9 cellular contexts compared by ENCODE assay signal in the genomic region with DNA sequence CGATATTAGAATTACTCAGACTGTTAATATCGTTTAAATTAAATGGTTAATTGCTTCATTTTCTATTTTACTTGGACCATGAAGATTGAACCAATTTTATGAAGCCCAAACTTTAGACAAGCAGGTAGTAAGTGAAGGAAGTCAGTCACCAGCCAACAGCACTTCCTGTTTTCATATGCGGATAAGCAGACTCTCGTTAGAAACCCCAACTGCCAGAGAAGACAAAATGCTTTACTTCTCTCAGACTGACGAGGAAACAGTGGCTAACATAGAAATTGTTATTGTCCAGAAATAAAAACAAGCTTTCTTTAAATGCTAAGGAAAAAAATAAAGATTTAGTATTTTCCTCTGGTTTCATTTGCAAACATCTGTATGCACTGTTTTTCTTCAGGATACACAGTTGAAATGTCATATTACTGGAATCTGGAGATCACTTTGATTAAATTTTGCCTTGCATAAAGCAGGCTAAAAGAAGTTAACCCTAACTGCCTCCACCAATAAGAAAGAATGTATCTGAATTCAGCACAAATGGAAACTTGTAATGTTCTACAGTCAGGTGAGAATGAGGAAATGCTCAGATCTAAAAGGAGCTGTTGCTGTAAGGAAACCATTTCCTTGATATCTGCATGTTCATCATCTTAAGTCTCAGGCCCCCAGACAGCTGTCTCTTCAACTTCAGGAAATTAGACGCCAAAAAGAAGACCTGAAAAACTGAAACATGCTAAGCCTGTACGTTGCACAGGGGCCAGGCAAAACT.
DNase-seq lines count a peak whose midpoint lies in the region; ATAC-seq and TF ChIP-seq lines count a peak whose summit lies in the region.
"Had no signal": no experiment of that assay in that cellular context is flagged by ENCODE, and none has a peak within 500 bp of the region (broad histone marks: within the 10 kb centered on the region; RNA-seq: fewer than 3 reads in every experiment).

No MANE protein-coding gene starts in this region.

- H3K27ac Mint-ChIP-seq in activated CD4-positive, alpha-beta T cell treated with anti-CD3 and anti-CD28 coated beads, Interleukin-2, amount 10 ng/mL, durations not matched to agents 7 days and 5 days: peak overlapping the region; percentile 98
- peak overlapping the region; percentile 97 for H3K27ac Mint-ChIP-seq in activated CD8-positive, alpha-beta T cell treated with anti-CD3 and anti-CD28 coated beads for 36 hours
- H3K27ac Mint-ChIP-seq in stimulated activated naive CD8-positive, alpha-beta T cell treated with anti-CD3 and anti-CD28 coated beads, Interleukin-15, Interleukin-2, amounts not matched to agents 100 ng/mL and 50 ng/mL, for 24 hours: peak overlapping the region; percentile 94

- 48% methylated on average over 7 of the region's 7 CpGs for WGBS in right cardiac atrium

- intact Hi-C loops in activated CD8-positive, alpha-beta T cell treated with anti-CD3 and anti-CD28 coated beads for 36 hours (cut with micrococcal nuclease): loop anchor here (5.0 kb wide), 1 partner anchor 134 kb away; no protein-coding TSS in a partner anchor
- intact Hi-C loops in right cardiac atrium (cut with DNase I): no loop called here

- no peak for TF ChIP-seq CTCF in activated CD8-positive, alpha-beta T cell treated with anti-CD3 and anti-CD28 coated beads for 36 hours (IDR thresholded peaks at IDR 0.05)

- DNase-seq in activated CD4-positive, alpha-beta T cell treated with anti-CD3 and anti-CD28 coated beads, Interleukin-2, amount 10 ng/mL, durations not matched to agents 7 days and 5 days: peak; percentile 39
- no peak for DNase-seq in activated CD4-positive, alpha-beta T cell treated with anti-CD3 and anti-CD28 coated beads, Interleukin-2, amount 50 U/mL, for 4 hours
- peak; percentile 27 for DNase-seq in activated CD8-positive, alpha-beta T cell treated with anti-CD3 and anti-CD28 coated beads for 36 hours
- DNase-seq in right cardiac atrium (no peak), NCI-H1436 (lab: John Stamatoyannopoulos, UW) (no peak), COR-L47 (lab: John Stamatoyannopoulos, UW) (no peak)

- POLR2A ChIA-PET in activated CD4-positive, alpha-beta T cell treated with anti-CD3 and anti-CD28 coated beads, Interleukin-2, amount 10 ng/mL, durations not matched to agents 7 days and 5 days (lab: Charles Lee): no interaction called here
- POLR2A ChIA-PET in activated CD8-positive, alpha-beta T cell treated with anti-CD3 and anti-CD28 coated beads for 36 hours (lab: Charles Lee): interaction anchor here (0.7 to 1.0 kb wide), 2 partner anchors 12 to 293 kb away, joined by 3 to 4 read pairs; a partner anchor contains a TSS

- H3K4me1 Mint-ChIP-seq in activated CD4-positive, alpha-beta T cell treated with anti-CD3 and anti-CD28 coated beads, Interleukin-2, amount 10 ng/mL, durations not matched to agents 7 days and 5 days: peaks cover 41% of the 10 kb centered on the region
- H3K4me1 Mint-ChIP-seq in activated CD8-positive, alpha-beta T cell treated with anti-CD3 and anti-CD28 coated beads for 36 hours (ENCODE audit: low read depth): peaks cover 41% of the 10 kb centered on the region
- H3K4me1 Mint-ChIP-seq in stimulated activated naive CD8-positive, alpha-beta T cell treated with anti-CD3 and anti-CD28 coated beads, Interleukin-15, Interleukin-2, amounts not matched to agents 100 ng/mL and 50 ng/mL, for 24 hours (ENCODE audit: low read depth): peaks cover 46% of the 10 kb centered on the region

- H3K4me3 Mint-ChIP-seq in activated CD4-positive, alpha-beta T cell treated with anti-CD3 and anti-CD28 coated beads, Interleukin-2, amount 10 ng/mL, durations not matched to agents 7 days and 5 days: peak overlapping the region; percentile 59
- H3K4me3 Mint-ChIP-seq in activated CD8-positive, alpha-beta T cell treated with anti-CD3 and anti-CD28 coated beads for 36 hours: peak overlapping the region; percentile 59
- peak overlapping the region; percentile 68 for H3K4me3 Mint-ChIP-seq in stimulated activated naive CD8-positive, alpha-beta T cell treated with anti-CD3 and anti-CD28 coated beads, Interleukin-15, Interleukin-2, amounts not matched to agents 100 ng/mL and 50 ng/mL, for 24 hours

- no peaks in the 10 kb centered on the region for H3K27me3 Mint-ChIP-seq in activated CD4-positive, alpha-beta T cell treated with anti-CD3 and anti-CD28 coated beads, Interleukin-2, amount 10 ng/mL, durations not matched to agents 7 days and 5 days
- no peaks in the 10 kb centered on the region for H3K27me3 Mint-ChIP-seq in activated CD8-positive, alpha-beta T cell treated with anti-CD3 and anti-CD28 coated beads for 36 hours
- no peaks in the 10 kb centered on the region for H3K27me3 Mint-ChIP-seq in stimulated activated naive CD8-positive, alpha-beta T cell treated with anti-CD3 and anti-CD28 coated beads, Interleukin-15, Interleukin-2, amounts not matched to agents 100 ng/mL and 50 ng/mL, for 24 hours

- H3K9me3 ChIP-seq in right cardiac atrium (ENCODE audit: control insufficient read depth, low read length): no peaks in the 10 kb centered on the region

- peak; percentile 73 for ATAC-seq in HG03175 (IDR thresholded peaks at IDR 0.05; ENCODE audit: unreplicated experiment)
- peak; percentile 82 for ATAC-seq in activated CD8-positive, alpha-beta T cell treated with anti-CD3 and anti-CD28 coated beads for 36 hours
- no peak for ATAC-seq in right cardiac atrium

- H3K9me3 Mint-ChIP-seq in activated CD4-positive, alpha-beta T cell treated with anti-CD3 and anti-CD28 coated beads, Interleukin-2, amount 10 ng/mL, durations not matched to agents 7 days and 5 days: peaks cover 33% of the 10 kb centered on the region
- H3K9me3 Mint-ChIP-seq in activated CD8-positive, alpha-beta T cell treated with anti-CD3 and anti-CD28 coated beads for 36 hours: peaks cover 6% of the 10 kb centered on the region
- H3K9me3 Mint-ChIP-seq in stimulated activated naive CD8-positive, alpha-beta T cell treated with anti-CD3 and anti-CD28 coated beads, Interleukin-15, Interleukin-2, amounts not matched to agents 100 ng/mL and 50 ng/mL, for 24 hours: peaks cover 23% of the 10 kb centered on the region

- H3K4me3 ChIP-seq in right cardiac atrium (ENCODE audit: low read length): no peak overlapping the region
- H3K4me3 ChIP-seq: cardiac muscle cell had no signal

- CTCF ChIA-PET in activated CD4-positive, alpha-beta T cell treated with anti-CD3 and anti-CD28 coated beads, Interleukin-2, amount 10 ng/mL, durations not matched to agents 7 days and 5 days (lab: Charles Lee): interaction anchor here (0.6 to 1.3 kb wide), 4 partner anchors 9 to 115 kb away, joined by 3 to 5 read pairs (median 3); no protein-coding TSS in a partner anchor
- CTCF ChIA-PET in activated CD8-positive, alpha-beta T cell treated with anti-CD3 and anti-CD28 coated beads for 36 hours (lab: Charles Lee): interaction anchor here (1.3 to 3.1 kb wide), 3 partner anchors 9 to 61 kb away, joined by 4 to 11 read pairs (median 5); no protein-coding TSS in a partner anchor

- H3K4me1 ChIP-seq in right cardiac atrium (ENCODE audit: control insufficient read depth, insufficient read depth, low read length): no peaks in the 10 kb centered on the region

- H3K36me3 Mint-ChIP-seq in activated CD4-positive, alpha-beta T cell treated with anti-CD3 and anti-CD28 coated beads, Interleukin-2, amount 10 ng/mL, durations not matched to agents 7 days and 5 days (ENCODE audit: low read depth): peaks cover 32% of the 10 kb centered on the region
- peaks cover 14% of the 10 kb centered on the region for H3K36me3 Mint-ChIP-seq in activated CD8-positive, alpha-beta T cell treated with anti-CD3 and anti-CD28 coated beads for 36 hours (ENCODE audit: low read depth)
- no peaks in the 10 kb centered on the region for H3K36me3 Mint-ChIP-seq in stimulated activated naive CD8-positive, alpha-beta T cell treated with anti-CD3 and anti-CD28 coated beads, Interleukin-15, Interleukin-2, amounts not matched to agents 100 ng/mL and 50 ng/mL, for 24 hours (ENCODE audit: low read depth)

- no peaks in the 10 kb centered on the region for H3K27me3 ChIP-seq in right cardiac atrium (ENCODE audit: control insufficient read depth, insufficient read depth)
- H3K27me3 ChIP-seq: cardiac muscle cell had no signal

- H3K27ac ChIP-seq in right cardiac atrium (ENCODE audit: low read length): no peak overlapping the region
- H3K27ac ChIP-seq: cardiac muscle cell had no signal

Comparison
In these comparisons a context has a peak if more than half of its experiments do, and no peak if none do; other contexts are left out.
1. DNase-seq: peak in activated CD4-positive, alpha-beta T cell treated with anti-CD3 and anti-CD28 coated beads, Interleukin-2, amount 10 ng/mL, durations not matched to agents 7 days and 5 days (single experiment) and activated CD8-positive, alpha-beta T cell treated with anti-CD3 and anti-CD28 coated beads for 36 hours (single experiment); none in activated CD4-positive, alpha-beta T cell treated with anti-CD3 and anti-CD28 coated beads, Interleukin-2, amount 50 U/mL, for 4 hours (0 of 2), right cardiac atrium (0 of 3), NCI-H1436 (single experiment) and COR-L47 (single experiment).
2. ATAC-seq: peak in HG03175 (single experiment) and activated CD8-positive, alpha-beta T cell treated with anti-CD3 and anti-CD28 coated beads for 36 hours (single experiment); none in right cardiac atrium (0 of 2).
3. Peak in every context shown above with its lines, with median percentiles within 50 percentile points of each other: H3K27ac Mint-ChIP-seq and H3K4me3 Mint-ChIP-seq.